In genomic region chr1:247390116-247390791, GRCh38 we compare ENCODE assay signal across 8 cellular contexts. TPM values are rescaled to one million over a fixed set of nuclear protein-coding genes. Genes with fewer than 3 reads are reported as not detected.
DNase-seq lines count a peak whose midpoint lies in the region; ATAC-seq and TF ChIP-seq lines count a peak whose summit lies in the region.

No MANE protein-coding gene starts in this region.

- CTCF ChIA-PET in activated CD4-positive, alpha-beta T cell treated with anti-CD3 and anti-CD28 coated beads for 36 hours (lab: Charles Lee) = interaction anchor here (0.6 to 3.2 kb wide), 21 partner anchors 9 to 524 kb away, joined by 3 to 32 read pairs (median 4); partner anchors contain the start of gene NLRP3

- intact Hi-C loops in CD14-positive monocyte (cut with micrococcal nuclease) (loop anchor here in 1 of 2 donors (2.0 to 5.0 kb wide), 2 partner anchors 15 to 47 kb away; no protein-coding TSS in a partner anchor), colonic mucosa (cut with DNase I) (loop anchor here (2.0 to 10.0 kb wide), 3 partner anchors 55 to 187 kb away; no protein-coding TSS in a partner anchor), right lobe of liver (cut with DNase I) (no loop called here)
- intact Hi-C loops in activated CD4-positive, alpha-beta T cell treated with anti-CD3 and anti-CD28 coated beads for 36 hours (cut with DNase I, micrococcal nuclease) = loop anchor here (1.0 kb wide), 5 partner anchors 17 to 186 kb away; no protein-coding TSS in a partner anchor

- H3K4me3 ChIP-seq in colonic mucosa = no peak overlapping the region
- no peak overlapping the region for H3K4me3 ChIP-seq in right lobe of liver

- DNase-seq in CD14-positive monocyte (ENCODE audit: low spot score) (peak; percentile 91), NCI-H526 (lab: John Stamatoyannopoulos, UW) (peak; percentile 7 to 64), colonic mucosa (peak; percentile 88), right lobe of liver (peak; percentile 67 to 81 (median 75))
- DNase-seq in activated CD4-positive, alpha-beta T cell treated with anti-CD3 and anti-CD28 coated beads for 36 hours = peak; percentile 90
- peak; percentile 63 to 73 (median 67) for DNase-seq in stimulated activated CD4-positive, alpha-beta T cell treated with anti-CD3 and anti-CD28 coated beads, TNF-alpha, amount 100 ng/mL, for 1 hour (ENCODE audit: low read depth in 3 of 3, low spot score in 1 of 3)

- peak overlapping the region; percentile 3 to 12 for H3K9ac ChIP-seq in colonic mucosa (ENCODE audit: low read depth in 2 of 2, low read length in 2 of 2)

- no peaks in the 10 kb centered on the region for H3K9me3 Mint-ChIP-seq in CD14-positive monocyte
- H3K9me3 Mint-ChIP-seq in activated CD4-positive, alpha-beta T cell treated with anti-CD3 and anti-CD28 coated beads for 36 hours (ENCODE audit: low read depth) = no peaks in the 10 kb centered on the region

- peaks cover 52% of the 10 kb centered on the region for H3K4me1 Mint-ChIP-seq in CD14-positive monocyte
- H3K4me1 Mint-ChIP-seq in activated CD4-positive, alpha-beta T cell treated with anti-CD3 and anti-CD28 coated beads for 36 hours = peaks cover 24% of the 10 kb centered on the region

- H3K27me3 ChIP-seq in colonic mucosa = no peaks in the 10 kb centered on the region
- H3K27me3 ChIP-seq in right lobe of liver = no peaks in the 10 kb centered on the region

- peaks cover 0 to 3% (median 0%) of the 10 kb centered on the region in 3 donors for H3K27me3 Mint-ChIP-seq in CD14-positive monocyte (ENCODE audit: low read depth in 3 of 3)
- H3K27me3 Mint-ChIP-seq in activated CD4-positive, alpha-beta T cell treated with anti-CD3 and anti-CD28 coated beads for 36 hours = peaks cover 14% of the 10 kb centered on the region

- peak overlapping the region; percentile 94 to 99 (median 95) for H3K27ac Mint-ChIP-seq in CD14-positive monocyte
- peak overlapping the region; percentile 64 for H3K27ac Mint-ChIP-seq in activated CD4-positive, alpha-beta T cell treated with anti-CD3 and anti-CD28 coated beads for 36 hours

- peak; percentile 96 for TF ChIP-seq CTCF in CD14-positive monocyte (IDR thresholded peaks at IDR 0.05)
- peak; percentile 89 for TF ChIP-seq CTCF in colonic mucosa (IDR thresholded peaks at IDR 0.05)
- TF ChIP-seq CTCF in right lobe of liver (IDR thresholded peaks at IDR 0.05) = peak; percentile 73 to 92 (median 90)

- ATAC-seq in GM19397 (IDR thresholded peaks at IDR 0.05; ENCODE audit: unreplicated experiment) = peak; percentile 100
- peak; percentile 99 for ATAC-seq in HG03460 (IDR thresholded peaks at IDR 0.05; ENCODE audit: unreplicated experiment)
- ATAC-seq in activated CD4-positive, alpha-beta T cell treated with anti-CD3 and anti-CD28 coated beads for 36 hours = peak; percentile 99
- peak; percentile 97 to 99 (median 98) for ATAC-seq in right lobe of liver

- POLR2A ChIA-PET in activated CD4-positive, alpha-beta T cell treated with anti-CD3 and anti-CD28 coated beads for 36 hours (lab: Charles Lee) = interaction anchor here (0.6 kb wide), 2 partner anchors 21 to 516 kb away, joined by 4 to 6 read pairs; no protein-coding TSS in a partner anchor

- no peak for TF ChIP-seq POLR2A in right lobe of liver (IDR thresholded peaks at IDR 0.05)

- H3K4me1 ChIP-seq in colonic mucosa (peaks cover 5% of the 10 kb centered on the region), right lobe of liver (no peaks in the 10 kb centered on the region)

- no peaks in the 10 kb centered on the region for H3K9me3 ChIP-seq in colonic mucosa
- H3K9me3 ChIP-seq in right lobe of liver = no peaks in the 10 kb centered on the region

- H3K36me3 ChIP-seq in colonic mucosa = no peaks in the 10 kb centered on the region
- no peaks in the 10 kb centered on the region for H3K36me3 ChIP-seq in right lobe of liver

- 12% methylated on average over 13 of the region's 13 CpGs for WGBS in right lobe of liver (ENCODE audit: insufficient coverage, low coverage, low lambda C conversion rate, missing lambda C conversion rate)

- H3K27ac ChIP-seq in colonic mucosa = no peak overlapping the region
- H3K27ac ChIP-seq in right lobe of liver = peak overlapping the region in 1 of 3 donors; percentile 50

- peak overlapping the region; percentile 71 to 91 for H3K4me3 Mint-ChIP-seq in CD14-positive monocyte
- peak overlapping the region; percentile 50 for H3K4me3 Mint-ChIP-seq in activated CD4-positive, alpha-beta T cell treated with anti-CD3 and anti-CD28 coated beads for 36 hours

- peaks cover 2 to 4% of the 10 kb centered on the region in 2 donors for H3K36me3 Mint-ChIP-seq in CD14-positive monocyte
- no peaks in the 10 kb centered on the region for H3K36me3 Mint-ChIP-seq in activated CD4-positive, alpha-beta T cell treated with anti-CD3 and anti-CD28 coated beads for 36 hours (ENCODE audit: low read depth)

RNA-seq across cellular contexts. Expression of gene NLRP3, which starts 25.7 kb away (rescaled TPM):
- 10 to 100 TPM; 56.2 to 61.9 TPM for polyA plus RNA-seq in CD14-positive monocyte
- total RNA-seq in activated CD4-positive, alpha-beta T cell treated with anti-CD3 and anti-CD28 coated beads for 36 hours = 1 to 10 TPM; 1.0 to 1.5 TPM
- total RNA-seq in colonic mucosa (1 to 10 TPM in 1 of 2 donors, under 1 TPM in 1; 0.22 to 2.2 TPM), right lobe of liver (1 to 10 TPM in 2 of 6 experiments, under 1 TPM in 4; 0.11 to 2.0 (median 0.62) TPM)

RNA-seq across cellular contexts. Expression of gene ZNF496, which starts 58.6 kb away (rescaled TPM):
- 1 to 10 TPM; 1.6 to 2.4 TPM for polyA plus RNA-seq in CD14-positive monocyte
- total RNA-seq in activated CD4-positive, alpha-beta T cell treated with anti-CD3 and anti-CD28 coated beads for 36 hours = 1 to 10 TPM; 9.3 to 9.5 TPM
- total RNA-seq in colonic mucosa (10 to 100 TPM; 11.7 to 15.6 TPM), right lobe of liver (1 to 10 TPM; 3.7 to 5.8 (median 5.3) TPM)

Comparison
In these comparisons a context has a peak if more than half of its experiments do, and no peak if none do; other contexts are left out.
1. DNase-seq: peak in every context shown above with its lines; median percentile 91 in CD14-positive monocyte; 90 in activated CD4-positive, alpha-beta T cell treated with anti-CD3 and anti-CD28 coated beads for 36 hours; 88 in colonic mucosa; 75 in right lobe of liver; 67 in stimulated activated CD4-positive, alpha-beta T cell treated with anti-CD3 and anti-CD28 coated beads, TNF-alpha, amount 100 ng/mL, for 1 hour; 36 in NCI-H526.
2. intact Hi-C loops: an anchor here in activated CD4-positive, alpha-beta T cell treated with anti-CD3 and anti-CD28 coated beads for 36 hours (1.0 kb wide) and colonic mucosa (2.0 to 10.0 kb wide); none called in right lobe of liver.